Comparison of ENCODE assay signal across 11 cellular contexts in genomic region chr1:178538192-178538916, GRCh38. TPM values are rescaled to one million over a fixed set of nuclear protein-coding genes. Genes with fewer than 3 reads are reported as not detected.
A peak's percentile ranks its signal among the peaks of the same experiment; 100 is the strongest.
DNase-seq lines count a peak whose midpoint lies in the region; ATAC-seq and TF ChIP-seq lines count a peak whose summit lies in the region.
"Had no signal": no experiment of that assay in that cellular context is flagged by ENCODE, and none has a peak within 500 bp of the region (broad histone marks: within the 10 kb centered on the region; RNA-seq: fewer than 3 reads in every experiment).

No MANE protein-coding gene starts in this region.

- H3K9me3 ChIP-seq in left ventricle myocardium inferior (replicated peaks), result no peaks in the 10 kb centered on the region
- H3K9me3 ChIP-seq: testis had no signal

- H3K36me3 ChIP-seq in left ventricle myocardium inferior, result no peaks in the 10 kb centered on the region

- H3K4me1 Mint-ChIP-seq in type B pancreatic cell (ENCODE audit: unreplicated experiment), result peaks cover 20% of the 10 kb centered on the region

- H3K27ac Mint-ChIP-seq in type B pancreatic cell, result peak overlapping the region; percentile 2

- no peak overlapping the region for H3K4me3 Mint-ChIP-seq in type B pancreatic cell

- H3K27me3 ChIP-seq in left ventricle myocardium inferior (ENCODE audit: low read depth), result no peaks in the 10 kb centered on the region
- H3K27me3 ChIP-seq: testis had no signal

- TF ChIP-seq CTCF in left ventricle myocardium inferior (IDR thresholded peaks at IDR 0.05; ENCODE audit: borderline replicate concordance) (no peak), type B pancreatic cell (conservative IDR thresholded peaks at IDR 0.05) (no peak)

- peak overlapping the region; percentile 46 for H3K27ac ChIP-seq in left ventricle myocardium inferior (replicated peaks)
- H3K27ac ChIP-seq: testis had no signal

- no peak overlapping the region for H3K4me3 ChIP-seq in left ventricle myocardium inferior
- H3K4me3 ChIP-seq: testis had no signal

- DNase-seq in left ventricle myocardium inferior (no peak), Right ventricle myocardium inferior (ENCODE audit: missing footprints) (no peak), amniotic stem cell (lab: John Stamatoyannopoulos, UW) (peak; percentile 24), iris pigment epithelial cell (ENCODE audit: low read depth) (peak; percentile 89), type B pancreatic cell (ENCODE audit: extremely low spot score, unreplicated experiment) (no peak), epidermal melanocyte (ENCODE audit: insufficient read length, low spot score) (no peak)
- no peak for DNase-seq in activated T-cell treated with anti-CD3 and anti-CD28 coated beads, Interleukin-2, amount 50 U/mL, for 48 hours
- DNase-seq: NCI-H1436 treated with DMSO at 0.1 percent for 48 hours, testis had no signal

- no peaks in the 10 kb centered on the region for H3K27me3 Mint-ChIP-seq in type B pancreatic cell

- intact Hi-C loops in left ventricle myocardium inferior (cut with micrococcal nuclease) (loop anchor here (10.0 kb wide), 1 partner anchor 466 kb away; no protein-coding TSS in a partner anchor), Right ventricle myocardium inferior (cut with DNase I) (loop anchor here (10.0 kb wide), 1 partner anchor 234 kb away; no protein-coding TSS in a partner anchor)

- H3K36me3 Mint-ChIP-seq in type B pancreatic cell, result no peaks in the 10 kb centered on the region

- ATAC-seq in Right ventricle myocardium inferior (no peak), HG02678 (IDR thresholded peaks at IDR 0.05; ENCODE audit: unreplicated experiment) (no peak)

- H3K4me1 ChIP-seq in left ventricle myocardium inferior, result peaks cover 60% of the 10 kb centered on the region
- H3K4me1 ChIP-seq: testis had no signal

- H3K9me3 Mint-ChIP-seq in type B pancreatic cell, result no peaks in the 10 kb centered on the region

RNA-seq across cellular contexts. Expression of gene TEX35, which starts 25.4 kb away (rescaled TPM):
- total RNA-seq in left ventricle myocardium inferior, result not detected
- not detected for total RNA-seq in Right ventricle myocardium inferior
- not detected in 2 replicates for total RNA-seq in type B pancreatic cell (ENCODE audit: low replicate concordance)
- total RNA-seq: dermis microvascular lymphatic vessel endothelial cell had no signal

RNA-seq across cellular contexts. Expression of gene CLEC20A, which starts 41.6 kb away (rescaled TPM):
- total RNA-seq in left ventricle myocardium inferior (not detected), Right ventricle myocardium inferior (not detected), type B pancreatic cell (ENCODE audit: low replicate concordance) (not detected in 2 replicates)
- total RNA-seq: dermis microvascular lymphatic vessel endothelial cell had no signal

Comparison
In these comparisons a context has a peak if more than half of its experiments do, and no peak if none do; other contexts are left out.
1. DNase-seq: peak in amniotic stem cell (single experiment) and iris pigment epithelial cell (single experiment); none in left ventricle myocardium inferior (single experiment), Right ventricle myocardium inferior (single experiment), type B pancreatic cell (single experiment), epidermal melanocyte (single experiment) and activated T-cell treated with anti-CD3 and anti-CD28 coated beads, Interleukin-2, amount 50 U/mL, for 48 hours (0 of 2).